ENCODE assay signal across 17 cellular contexts in genomic region chr2:101829429-101829828, GRCh38.
A peak's percentile ranks its signal among the peaks of the same experiment; 100 is the strongest.
DNase-seq lines count a peak whose midpoint lies in the region; ATAC-seq and TF ChIP-seq lines count a peak whose summit lies in the region.
"Had no signal": no experiment of that assay in that cellular context is flagged by ENCODE, and none has a peak within 500 bp of the region (broad histone marks: within the 10 kb centered on the region; RNA-seq: fewer than 3 reads in every experiment).

No MANE protein-coding gene starts in this region.

- no peaks in the 10 kb centered on the region for H3K27me3 ChIP-seq in left ventricle myocardium inferior (ENCODE audit: low read depth)
- H3K27me3 ChIP-seq in layer of hippocampus (ENCODE audit: control insufficient read depth, insufficient read depth, low read length): no peaks in the 10 kb centered on the region
- no peaks in the 10 kb centered on the region for H3K27me3 ChIP-seq in H7 (ENCODE audit: control insufficient read depth, insufficient read depth, low read length)

- H3K4me1 ChIP-seq in left ventricle myocardium inferior (peaks cover 67% of the 10 kb centered on the region), urinary bladder (ENCODE audit: insufficient read depth) (peaks cover 2% of the 10 kb centered on the region)
- H3K4me1 ChIP-seq: parathyroid adenoma had no signal

- H3K36me3 Mint-ChIP-seq in activated naive CD8-positive, alpha-beta T cell treated with anti-CD3 and anti-CD28 coated beads, Interleukin-2, amount 50 U/mL, for 24 hours (ENCODE audit: low read depth): peaks cover 19% of the 10 kb centered on the region

- no peaks in the 10 kb centered on the region for H3K27me3 Mint-ChIP-seq in activated naive CD8-positive, alpha-beta T cell treated with anti-CD3 and anti-CD28 coated beads, Interleukin-2, amount 50 U/mL, for 24 hours

- DNase-seq in left ventricle myocardium inferior: no peak
- DNase-seq in Right ventricle myocardium superior: no peak
- no peak for DNase-seq in activated naive CD8-positive, alpha-beta T cell treated with anti-CD3 and anti-CD28 coated beads, Interleukin-2, amount 50 U/mL, for 24 hours
- no peak for DNase-seq in AG20443 (ENCODE audit: low spot score)
- DNase-seq in H7: no peak
- DNase-seq: AML-193; GDM1; NCI-H1694; NCI-H748 treated with DMSO at 0.1 percent for 48 hours; stimulated activated CD8-positive, alpha-beta memory T cell treated with anti-CD3 and anti-CD28 coated beads, Interleukin-4, amount 100 ng/mL, for 48 hours; WERI-Rb-1 had no signal

- intact Hi-C loops in left ventricle myocardium inferior (cut with micrococcal nuclease): loop anchor here (5.0 to 10.0 kb wide), 2 partner anchors 55 to 127 kb away; no protein-coding TSS in a partner anchor
- intact Hi-C loops in Right ventricle myocardium superior (cut with DNase I): no loop called here

- ATAC-seq in Right ventricle myocardium superior (ENCODE audit: poor library complexity) (no peak), GM21528 (IDR thresholded peaks at IDR 0.05; ENCODE audit: low FRiP score, unreplicated experiment) (no peak)
- ATAC-seq in activated naive CD8-positive, alpha-beta T cell treated with anti-CD3 and anti-CD28 coated beads, Interleukin-2, amount 50 U/mL, for 24 hours: no peak
- ATAC-seq: left lobe of liver had no signal

- no peak overlapping the region for H3K4me3 ChIP-seq in left ventricle myocardium inferior
- H3K4me3 ChIP-seq in urinary bladder (ENCODE audit: low read depth, low read length): no peak overlapping the region
- no peak overlapping the region for H3K4me3 ChIP-seq in H7 (ENCODE audit: insufficient read depth, low read depth, low read length)

- H3K4me1 Mint-ChIP-seq in activated naive CD8-positive, alpha-beta T cell treated with anti-CD3 and anti-CD28 coated beads, Interleukin-2, amount 50 U/mL, for 24 hours: peaks cover 61% of the 10 kb centered on the region

- H3K4me3 Mint-ChIP-seq in activated naive CD8-positive, alpha-beta T cell treated with anti-CD3 and anti-CD28 coated beads, Interleukin-2, amount 50 U/mL, for 24 hours: no peak overlapping the region

- peaks cover 29% of the 10 kb centered on the region for H3K36me3 ChIP-seq in left ventricle myocardium inferior
- H3K36me3 ChIP-seq in urinary bladder (ENCODE audit: insufficient read depth): peaks cover 2% of the 10 kb centered on the region
- peaks cover 13% of the 10 kb centered on the region for H3K36me3 ChIP-seq in H7 (replicated peaks; ENCODE audit: control insufficient read depth, insufficient read depth, low read length)

- peak overlapping the region; percentile 73 for H3K27ac ChIP-seq in left ventricle myocardium inferior (replicated peaks)
- H3K27ac ChIP-seq in layer of hippocampus (ENCODE audit: low read depth, low read length): peak overlapping the region; percentile 21
- peak overlapping the region; percentile 18 for H3K27ac ChIP-seq in urinary bladder (ENCODE audit: low read depth)
- H3K27ac ChIP-seq: parathyroid adenoma, WERI-Rb-1 had no signal

- H3K27ac Mint-ChIP-seq in activated naive CD8-positive, alpha-beta T cell treated with anti-CD3 and anti-CD28 coated beads, Interleukin-2, amount 50 U/mL, for 24 hours: peak overlapping the region; percentile 74

- H3K9me3 Mint-ChIP-seq in activated naive CD8-positive, alpha-beta T cell treated with anti-CD3 and anti-CD28 coated beads, Interleukin-2, amount 50 U/mL, for 24 hours: no peaks in the 10 kb centered on the region
- H3K9me3 Mint-ChIP-seq: activated T-helper 1 cell treated with anti-CD3 and anti-CD28 coated beads, Interleukin-12 subunit alpha, Interleukin-12 subunit beta, Interleukin-2, Interleukin-4 antibody, amounts not matched to agents 30 ng/mL and 10 ng/mL and 1 ng/mL, durations not matched to agents 14 hours and 24 hours and 36 hours had no signal

- 88% methylated on average over 3 of the region's 3 CpGs for WGBS in urinary bladder

- no peaks in the 10 kb centered on the region for H3K9me3 ChIP-seq in left ventricle myocardium inferior (replicated peaks)

- no peak for TF ChIP-seq CTCF in left ventricle myocardium inferior (IDR thresholded peaks at IDR 0.05; ENCODE audit: borderline replicate concordance)

Comparison
In these comparisons a context has a peak if more than half of its experiments do, and no peak if none do; other contexts are left out.
1. H3K27ac ChIP-seq: peak in every context shown above with its lines; median percentile 73 in left ventricle myocardium inferior; 21 in layer of hippocampus; 18 in urinary bladder.